1 cellular context compared by ENCODE assay signal in the genomic region with DNA sequence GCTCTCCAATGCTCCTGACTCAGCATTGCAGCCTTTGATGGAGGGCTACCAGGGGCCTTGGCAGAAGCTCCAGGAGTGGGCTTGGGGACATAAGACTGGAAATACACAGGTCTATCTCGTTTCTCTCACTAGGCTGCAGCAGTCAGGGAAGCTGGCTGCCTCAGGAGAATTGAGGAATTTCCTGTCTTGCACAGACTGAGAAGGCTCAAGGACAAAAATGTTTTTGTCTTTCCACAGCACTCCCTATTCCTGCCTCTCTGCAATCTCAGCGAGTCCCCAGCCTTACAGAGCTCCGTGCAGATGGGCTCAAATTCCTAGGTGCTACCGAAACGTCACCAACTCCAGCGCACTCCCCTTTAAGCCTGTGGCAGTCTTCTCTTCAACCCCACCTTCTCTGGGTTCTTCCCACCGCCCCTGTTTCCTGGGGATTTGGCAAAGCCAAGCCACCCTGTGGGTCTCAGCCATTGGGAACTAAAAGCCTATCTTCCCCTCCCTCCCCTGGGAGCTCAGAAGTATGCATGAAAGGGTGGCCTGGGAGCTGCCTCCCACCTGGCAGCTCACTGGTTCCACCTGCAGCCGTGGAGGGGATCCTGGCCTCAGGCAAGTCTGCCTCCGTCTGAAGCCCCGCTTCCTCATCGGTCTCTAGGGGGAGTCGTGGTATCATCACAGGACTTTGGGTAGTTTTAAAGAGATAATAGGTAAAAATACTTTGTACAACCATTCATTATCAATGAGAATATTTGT.
TF ChIP-seq lines count a peak whose summit lies in the region.

No MANE protein-coding gene starts in this region.

TF ChIP-seq in K562, 482 proteins besides CTCF, POLR2A, EP300 and RAD21:
- TF ChIP-seq, protein P1, sequence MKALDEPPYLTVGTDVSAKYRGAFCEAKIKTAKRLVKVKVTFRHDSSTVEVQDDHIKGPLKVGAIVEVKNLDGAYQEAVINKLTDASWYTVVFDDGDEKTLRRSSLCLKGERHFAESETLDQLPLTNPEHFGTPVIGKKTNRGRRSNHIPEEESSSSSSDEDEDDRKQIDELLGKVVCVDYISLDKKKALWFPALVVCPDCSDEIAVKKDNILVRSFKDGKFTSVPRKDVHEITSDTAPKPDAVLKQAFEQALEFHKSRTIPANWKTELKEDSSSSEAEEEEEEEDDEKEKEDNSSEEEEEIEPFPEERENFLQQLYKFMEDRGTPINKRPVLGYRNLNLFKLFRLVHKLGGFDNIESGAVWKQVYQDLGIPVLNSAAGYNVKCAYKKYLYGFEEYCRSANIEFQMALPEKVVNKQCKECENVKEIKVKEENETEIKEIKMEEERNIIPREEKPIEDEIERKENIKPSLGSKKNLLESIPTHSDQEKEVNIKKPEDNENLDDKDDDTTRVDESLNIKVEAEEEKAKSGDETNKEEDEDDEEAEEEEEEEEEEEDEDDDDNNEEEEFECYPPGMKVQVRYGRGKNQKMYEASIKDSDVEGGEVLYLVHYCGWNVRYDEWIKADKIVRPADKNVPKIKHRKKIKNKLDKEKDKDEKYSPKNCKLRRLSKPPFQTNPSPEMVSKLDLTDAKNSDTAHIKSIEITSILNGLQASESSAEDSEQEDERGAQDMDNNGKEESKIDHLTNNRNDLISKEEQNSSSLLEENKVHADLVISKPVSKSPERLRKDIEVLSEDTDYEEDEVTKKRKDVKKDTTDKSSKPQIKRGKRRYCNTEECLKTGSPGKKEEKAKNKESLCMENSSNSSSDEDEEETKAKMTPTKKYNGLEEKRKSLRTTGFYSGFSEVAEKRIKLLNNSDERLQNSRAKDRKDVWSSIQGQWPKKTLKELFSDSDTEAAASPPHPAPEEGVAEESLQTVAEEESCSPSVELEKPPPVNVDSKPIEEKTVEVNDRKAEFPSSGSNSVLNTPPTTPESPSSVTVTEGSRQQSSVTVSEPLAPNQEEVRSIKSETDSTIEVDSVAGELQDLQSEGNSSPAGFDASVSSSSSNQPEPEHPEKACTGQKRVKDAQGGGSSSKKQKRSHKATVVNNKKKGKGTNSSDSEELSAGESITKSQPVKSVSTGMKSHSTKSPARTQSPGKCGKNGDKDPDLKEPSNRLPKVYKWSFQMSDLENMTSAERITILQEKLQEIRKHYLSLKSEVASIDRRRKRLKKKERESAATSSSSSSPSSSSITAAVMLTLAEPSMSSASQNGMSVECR (CRISPR knock-in tag; IDR thresholded peaks at IDR 0.05) = no peak
- TF ChIP-seq HNRNPUL1 (IDR thresholded peaks at IDR 0.05; ENCODE audit: low read length) (no peak), ZNF212 (CRISPR knock-in tag; IDR thresholded peaks at IDR 0.05) (no peak), SAFB2 (IDR thresholded peaks at IDR 0.05; ENCODE audit: borderline replicate concordance, low read depth, low read length, severe bottlenecking) (no peak), STAT5A (IDR thresholded peaks at IDR 0.05; ENCODE audit: borderline replicate concordance, low read length) (no peak)
